Comparison of ENCODE assay signal across 8 cellular contexts in genomic region chr7:44633254-44634186, GRCh38. TPM values are rescaled to one million over a fixed set of nuclear protein-coding genes. Genes with fewer than 3 reads are reported as not detected.
DNase-seq lines count a peak whose midpoint lies in the region; ATAC-seq and TF ChIP-seq lines count a peak whose summit lies in the region.

No MANE protein-coding gene starts in this region.

- no peaks in the 10 kb centered on the region for H3K9me3 Mint-ChIP-seq in osteocyte (ENCODE audit: unreplicated experiment)

- H3K27me3 Mint-ChIP-seq in osteocyte (ENCODE audit: unreplicated experiment), result no peaks in the 10 kb centered on the region

- no peak overlapping the region for H3K4me3 ChIP-seq in Jurkat, Clone E6-1 (ENCODE audit: low read length)

- H3K4me1 Mint-ChIP-seq in osteocyte (ENCODE audit: unreplicated experiment), result peaks cover 57% of the 10 kb centered on the region

- no peak for TF ChIP-seq CTCF in osteocyte (IDR thresholded peaks at IDR 0.05)

- H3K27ac Mint-ChIP-seq in osteocyte (ENCODE audit: unreplicated experiment), result peak overlapping the region; percentile 85

- DNase-seq in Daoy (ENCODE audit: low read depth) (peak; percentile 100), osteocyte (ENCODE audit: extremely low spot score, unreplicated experiment) (no peak), DMS153 (lab: John Stamatoyannopoulos, UW) (no peak), SHP77 (lab: John Stamatoyannopoulos, UW) (no peak)
- peak; percentile 31 for DNase-seq in Jurkat, Clone E6-1 (ENCODE audit: low read depth, low spot score)
- peak; percentile 77 for DNase-seq in activated CD8-positive, alpha-beta memory T cell treated with anti-CD3 and anti-CD28 coated beads for 24 hours

- no peak overlapping the region for H3K4me3 Mint-ChIP-seq in osteocyte (ENCODE audit: unreplicated experiment)

- peaks cover 8% of the 10 kb centered on the region for H3K36me3 Mint-ChIP-seq in osteocyte (ENCODE audit: unreplicated experiment)

- ATAC-seq in GM21528 (IDR thresholded peaks at IDR 0.05; ENCODE audit: low FRiP score, unreplicated experiment), result peak; percentile 60
- peak; percentile 28 for ATAC-seq in esophagus mucosa

RNA-seq across cellular contexts. Expression of gene OGDH, which starts 27.1 kb away (rescaled TPM):
- 66.7 and 77.5 TPM in 2 replicates for total RNA-seq in Daoy (2014; rRNA removed; shearing (Covaris generic))
- 56.3 TPM for polyA plus RNA-seq in Jurkat, Clone E6-1 (2012; ENCODE audit: insufficient read depth, insufficient read length)
- 99.2 TPM for total RNA-seq in esophagus mucosa
- 68.0 and 69.3 TPM in 2 replicates for total RNA-seq in osteocyte

RNA-seq across cellular contexts. Expression of gene TMED4, which starts 51.5 kb away (rescaled TPM):
- 237 and 302 TPM in 2 replicates for total RNA-seq in Daoy (2014; rRNA removed; shearing (Covaris generic))
- 64.9 TPM for polyA plus RNA-seq in Jurkat, Clone E6-1 (2012; ENCODE audit: insufficient read depth, insufficient read length)
- 33.9 TPM for total RNA-seq in esophagus mucosa
- total RNA-seq in osteocyte, result 88.6 and 89.6 TPM in 2 replicates

RNA-seq across cellular contexts. Expression of gene DDX56, which starts 59.8 kb away (rescaled TPM):
- total RNA-seq in Daoy (2014; rRNA removed; shearing (Covaris generic)), result 238 and 246 TPM in 2 replicates
- polyA plus RNA-seq in Jurkat, Clone E6-1 (2012; ENCODE audit: insufficient read depth, insufficient read length), result 107 TPM
- total RNA-seq in esophagus mucosa (51.8 TPM), osteocyte (67.0 and 69.0 TPM in 2 replicates)

Comparison
In these comparisons a context has a peak if more than half of its experiments do, and no peak if none do; other contexts are left out.
1. DNase-seq: peak in Daoy (single experiment), Jurkat, Clone E6-1 (single experiment) and activated CD8-positive, alpha-beta memory T cell treated with anti-CD3 and anti-CD28 coated beads for 24 hours (single experiment); none in osteocyte (single experiment), DMS153 (single experiment) and SHP77 (0 of 2).